ENCODE assay signal across 24 cellular contexts in the genomic region with DNA sequence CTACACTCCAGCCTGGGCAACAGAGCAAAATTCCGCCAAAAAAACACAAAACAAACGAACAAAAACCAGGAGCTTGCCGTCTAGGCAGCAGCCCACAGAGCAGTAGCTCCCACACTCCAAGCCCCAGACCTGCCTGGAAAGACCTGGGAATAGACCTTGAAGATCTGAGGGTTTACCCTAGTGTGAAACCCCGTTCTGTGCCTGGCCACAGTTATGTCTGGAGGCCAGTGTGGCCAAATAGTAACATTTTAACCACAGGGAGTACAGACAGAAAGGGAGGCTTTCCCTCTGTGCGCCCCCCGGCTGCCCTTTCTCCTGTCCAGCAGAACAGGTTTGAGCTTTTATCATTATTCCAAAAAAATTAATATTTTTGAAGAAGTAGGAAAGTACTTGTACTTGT.
DNase-seq lines count a peak whose midpoint lies in the region; ATAC-seq, FAIRE-seq and TF ChIP-seq lines count a peak whose summit lies in the region.
"Had no signal": no experiment of that assay in that cellular context is flagged by ENCODE, and none has a peak within 500 bp of the region (broad histone marks: within the 10 kb centered on the region; RNA-seq: fewer than 3 reads in every experiment).

No MANE protein-coding gene starts in this region.

- H2BK15ac ChIP-seq in IMR-90 (ENCODE audit: low read depth, low read length), result no peak overlapping the region; the same call in 2 of the 3 replicates

- H4K8ac ChIP-seq in IMR-90 (ENCODE audit: low read depth in 2 of 2, low read length in 2 of 2), result no peak overlapping the region

- peaks cover 11% of the 10 kb centered on the region for H3K9me3 Mint-ChIP-seq in astrocyte (ENCODE audit: unreplicated experiment)

- BruUV-seq in IMR-90 (replicated peaks; lab: Mats Ljungman, UMichigan) (no TSS peak), OCI-LY7 (replicated peaks; lab: Mats Ljungman, UMichigan) (no TSS peak)

- peak overlapping the region; percentile 40; the same call in 1 of the 2 replicates for H2BK120ac ChIP-seq in IMR-90 (ENCODE audit: low read depth, low read length)

- no peak overlapping the region for H2AK9ac ChIP-seq in IMR-90 (replicated peaks; ENCODE audit: low read depth, low read length, poor library complexity)

- H3K23ac ChIP-seq in IMR-90 (ENCODE audit: low read depth, low read length), result no peak overlapping the region

- H3K9me1 ChIP-seq in IMR-90 (ENCODE audit: insufficient read depth, low read length), result peaks cover 4% of the 10 kb centered on the region; the same call in 1 of the 2 replicates

- no peak for TF ChIP-seq RAD21 in IMR-90 (IDR thresholded peaks at IDR 0.05; ENCODE audit: low read length)

- no peaks in the 10 kb centered on the region for H3K79me1 ChIP-seq in IMR-90 (ENCODE audit: low read depth in 1 of 2, low read length in 2 of 2)

- peak overlapping the region; percentile 80; the same call in 1 of the 2 replicates for H3K27ac ChIP-seq in ACC112 (ENCODE audit: low read depth, low read length)
- H3K27ac ChIP-seq in IMR-90 (ENCODE audit: insufficient read depth, low read length), result no peak overlapping the region
- no peak overlapping the region for H3K27ac ChIP-seq in astrocyte (ENCODE audit: low read depth, low read length)
- no peak overlapping the region for H3K27ac ChIP-seq in OCI-LY7 (ENCODE audit: low read depth, low read length, poor library complexity, severe bottlenecking)
- H3K27ac ChIP-seq: PC-9, SK-N-MC had no signal

- ATAC-seq in IMR-90 (ENCODE audit: low read depth) (no peak), HG03521 (IDR thresholded peaks at IDR 0.05; ENCODE audit: unreplicated experiment) (no peak)

- peaks cover 25% of the 10 kb centered on the region for H3K4me1 Mint-ChIP-seq in astrocyte (ENCODE audit: low read depth, unreplicated experiment)
- H3K4me1 Mint-ChIP-seq: IgD-negative memory B cell had no signal

- no peak overlapping the region for H2BK5ac ChIP-seq in IMR-90 (ENCODE audit: low read depth, low read length, poor library complexity, severe bottlenecking)

- H3K9ac ChIP-seq in IMR-90 (ENCODE audit: low read depth, low read length), result no peak overlapping the region
- H3K9ac ChIP-seq in astrocyte (ENCODE audit: low read length), result no peak overlapping the region
- H3K9ac ChIP-seq: GM23248 had no signal

- in situ Hi-C loops in IMR-90 (cut with MboI; ENCODE audit: low sequenced_read_pairs), result loop anchor here (25.0 kb wide), 1 partner anchor 375 kb away; no protein-coding TSS in a partner anchor

- no peak overlapping the region for H4K91ac ChIP-seq in IMR-90 (ENCODE audit: insufficient read depth, low read depth, low read length)

- no peak overlapping the region for H2AFZ ChIP-seq in ACC112 (ENCODE audit: low read length, unreplicated experiment)
- H2AFZ ChIP-seq in IMR-90 (replicated peaks; ENCODE audit: low read length, poor library complexity), result no peak overlapping the region
- no peak overlapping the region for H2AFZ ChIP-seq in astrocyte (ENCODE audit: low read depth, low read length)
- no peak overlapping the region for H2AFZ ChIP-seq in OCI-LY7 (ENCODE audit: low read length)
- H2AFZ ChIP-seq: GM23248, PC-9 had no signal

- H4K5ac ChIP-seq in IMR-90 (ENCODE audit: low read depth, low read length), result no peak overlapping the region

- dilution Hi-C loops in IMR-90 (cut with HindIII; ENCODE audit: low sequenced_read_pairs, unreplicated experiment), result no loop called here

- H3K4me2 ChIP-seq in IMR-90 (ENCODE audit: low read depth, low read length) (no peak overlapping the region), astrocyte (ENCODE audit: low read length) (no peak overlapping the region), OCI-LY7 (ENCODE audit: low read length) (no peak overlapping the region)

- H3K4me3 ChIP-seq in ACC112 (ENCODE audit: low read depth, low read length), result no peak overlapping the region
- H3K4me3 ChIP-seq in IMR-90 (ENCODE audit: insufficient read depth, low read depth, low read length), result no peak overlapping the region
- no peak overlapping the region for H3K4me3 ChIP-seq in astrocyte (ENCODE audit: insufficient read depth, low read depth, low read length)
- no peak overlapping the region for H3K4me3 ChIP-seq in OCI-LY7 (ENCODE audit: low read depth, low read length, poor library complexity, severe bottlenecking)
- H3K4me3 ChIP-seq: GM23248, PC-9, SK-N-MC had no signal

- no peaks in the 10 kb centered on the region; the same call in 1 of the 2 replicates for H4K20me1 ChIP-seq in IMR-90 (ENCODE audit: insufficient read depth, low read length)
- no peaks in the 10 kb centered on the region for H4K20me1 ChIP-seq in astrocyte (ENCODE audit: insufficient read depth, low read length)
- no peaks in the 10 kb centered on the region for H4K20me1 ChIP-seq in OCI-LY7 (ENCODE audit: insufficient read depth, low read length)

- H3K36me3 Mint-ChIP-seq in astrocyte (ENCODE audit: low read depth, unreplicated experiment), result no peaks in the 10 kb centered on the region

- H3K9me3 ChIP-seq in IMR-90 (ENCODE audit: control insufficient read depth, insufficient read depth, low read length) (no peaks in the 10 kb centered on the region; the same call in 1 of the 2 replicates), astrocyte (ENCODE audit: insufficient read depth, low read depth, low read length) (peaks cover 3% of the 10 kb centered on the region), OCI-LY7 (ENCODE audit: low read length) (no peaks in the 10 kb centered on the region)
- H3K9me3 ChIP-seq: BE2C had no signal

- POLR2A ChIA-PET in IMR-90 (lab: Charles Lee; ENCODE audit: unreplicated experiment), result no interaction called here
- POLR2A ChIA-PET in OCI-LY7 (lab: Charles Lee), result interaction anchor here (0.5 to 0.6 kb wide), 2 partner anchors 176 to 304 kb away, joined by 4 to 5 read pairs; no protein-coding TSS in a partner anchor

- no CpG with 5 or more reads among the region's 6 CpGs for WGBS in IMR-90 (ENCODE audit: extremely low coverage in 2 of 2, insufficient read length in 1 of 2), 2 experiments

- peaks cover 31% of the 10 kb centered on the region for H3K4me1 ChIP-seq in ACC112 (ENCODE audit: control insufficient read depth, insufficient read depth, low read length, unreplicated experiment)
- H3K4me1 ChIP-seq in IMR-90 (ENCODE audit: control insufficient read depth, insufficient read depth, low read length), result peaks cover 7% of the 10 kb centered on the region
- peaks cover 19% of the 10 kb centered on the region for H3K4me1 ChIP-seq in astrocyte (ENCODE audit: insufficient read depth, low read length)
- H3K4me1 ChIP-seq in OCI-LY7 (ENCODE audit: insufficient read depth, low read length, poor library complexity, severe bottlenecking), result no peaks in the 10 kb centered on the region
- H3K4me1 ChIP-seq: BE2C had no signal

- no peak overlapping the region for H3K18ac ChIP-seq in IMR-90 (ENCODE audit: low read depth, low read length)

- H2BK20ac ChIP-seq in IMR-90 (ENCODE audit: low read depth, low read length), result peak overlapping the region; percentile 67

- FAIRE-seq in astrocyte (lab: Jason Lieb, UNC), result no peak

- peak overlapping the region; percentile 60; the same call in 1 of the 2 replicates for H2AK5ac ChIP-seq in IMR-90 (ENCODE audit: low read depth, low read length)

- peak overlapping the region; percentile 75 for H3K4ac ChIP-seq in IMR-90 (ENCODE audit: low read depth, low read length)

- no peaks in the 10 kb centered on the region for H3K27me3 Mint-ChIP-seq in astrocyte (ENCODE audit: low read depth, unreplicated experiment)
- H3K27me3 Mint-ChIP-seq: IgD-negative memory B cell had no signal

- H3K27ac Mint-ChIP-seq in astrocyte (ENCODE audit: unreplicated experiment), result peak overlapping the region; percentile 87
- H3K27ac Mint-ChIP-seq: IgD-negative memory B cell had no signal

- TF ChIP-seq POLR2A in IMR-90 (IDR thresholded peaks at IDR 0.05; ENCODE audit: low read depth, low read length), result no peak

- intact Hi-C loops in IMR-90 (cut with micrococcal nuclease), result loop anchor here (5.0 to 10.0 kb wide), 2 partner anchors 278 to 370 kb away; no protein-coding TSS in a partner anchor
- intact Hi-C loops in OCI-LY7 (cut with micrococcal nuclease; ENCODE audit: unreplicated experiment), result no loop called here

- DNase-seq in IMR-90 (no peak), astrocyte (ENCODE audit: low read depth) (no peak), myocyte (ENCODE audit: low read depth) (peak; percentile 51), amniotic stem cell (lab: John Stamatoyannopoulos, UW) (no peak), OCI-LY7 (ENCODE audit: low spot score) (no peak), Kasumi-1 (lab: John Stamatoyannopoulos, UW) (no peak)
- DNase-seq: ACHN, BE2C, H7, Karpas-422, NCI-H1105, NCI-H1436 treated with DMSO at 0.1 percent for 48 hours, NCI-H187 treated with DMSO at 0.1 percent for 48 hours, NCI-H2171 treated with DMSO at 0.1 percent for 48 hours, NCI-H345, NCI-H510A treated with DMSO at 0.1 percent for 48 hours, PC-9, SHP77 had no signal

- no peak overlapping the region for H3K4me3 Mint-ChIP-seq in astrocyte (ENCODE audit: unreplicated experiment)
- H3K4me3 Mint-ChIP-seq: CD14-positive monocyte, IgD-negative memory B cell had no signal

- H3K27me3 ChIP-seq in ACC112 (ENCODE audit: insufficient read depth, low read length) (no peaks in the 10 kb centered on the region), IMR-90 (ENCODE audit: control insufficient read depth, insufficient read depth, low read length) (no peaks in the 10 kb centered on the region), astrocyte (ENCODE audit: insufficient read depth, low read length) (no peaks in the 10 kb centered on the region)
- H3K27me3 ChIP-seq: BE2C had no signal

- no peaks in the 10 kb centered on the region for H3K9me2 ChIP-seq in OCI-LY7 (ENCODE audit: insufficient read depth, low read length)

- CTCF ChIA-PET in IMR-90 (lab: Yijun Ruan, JAX), result no interaction called here
- CTCF ChIA-PET in OCI-LY7 (lab: Charles Lee; ENCODE audit: unreplicated experiment), result no interaction called here

- no peak for TF ChIP-seq CTCF in IMR-90 (conservative IDR thresholded peaks at IDR 0.05; ENCODE audit: low read depth, low read length)
- no peak for TF ChIP-seq CTCF in astrocyte (IDR thresholded peaks at IDR 0.05; ENCODE audit: insufficient read depth, low read depth, low read length)
- no peak for TF ChIP-seq CTCF in OCI-LY7 (conservative IDR thresholded peaks at IDR 0.05; ENCODE audit: low read length)

- H3K56ac ChIP-seq in IMR-90 (ENCODE audit: extremely low read depth, insufficient read depth, low read length), result no peak overlapping the region

- no peaks in the 10 kb centered on the region for H3K36me3 ChIP-seq in ACC112 (ENCODE audit: insufficient read depth, low read length)
- no peaks in the 10 kb centered on the region for H3K36me3 ChIP-seq in IMR-90 (ENCODE audit: control insufficient read depth, insufficient read depth, low read length)
- H3K36me3 ChIP-seq in astrocyte (ENCODE audit: insufficient read depth, low read length), result no peaks in the 10 kb centered on the region
- H3K36me3 ChIP-seq in OCI-LY7 (ENCODE audit: insufficient read depth, low read length), result no peaks in the 10 kb centered on the region
- H3K36me3 ChIP-seq: BE2C had no signal

- no peak overlapping the region for H3K14ac ChIP-seq in IMR-90 (replicated peaks; ENCODE audit: low read depth, low read length)

- H3K79me2 ChIP-seq in ACC112 (ENCODE audit: control insufficient read depth, insufficient read depth, low read length, unreplicated experiment), result no peaks in the 10 kb centered on the region
- no peaks in the 10 kb centered on the region for H3K79me2 ChIP-seq in astrocyte (ENCODE audit: insufficient read depth, low read length)
- no peaks in the 10 kb centered on the region for H3K79me2 ChIP-seq in OCI-LY7 (ENCODE audit: insufficient read depth, low read depth, low read length)
